24 cellular contexts compared by ENCODE assay signal in genomic region chr4:150089732-150090131, GRCh38. TPM values are rescaled to one million over a fixed set of nuclear protein-coding genes. Genes with fewer than 3 reads are reported as not detected.
DNase-seq lines count a peak whose midpoint lies in the region; ATAC-seq and TF ChIP-seq lines count a peak whose summit lies in the region.
"Had no signal": no experiment of that assay in that cellular context is flagged by ENCODE, and none has a peak within 500 bp of the region (broad histone marks: within the 10 kb centered on the region; RNA-seq: fewer than 3 reads in every experiment).

No MANE protein-coding gene starts in this region.

- in situ Hi-C loops in astrocyte of the spinal cord (cut with HindIII; ENCODE audit: low sequenced_read_pairs): no loop called here

- TF ChIP-seq CTCF in astrocyte of the spinal cord (IDR thresholded peaks at IDR 0.05; ENCODE audit: low read depth, low read length) (no peak), foreskin keratinocyte (conservative IDR thresholded peaks at IDR 0.05) (no peak)

- no peak overlapping the region for H3K27ac ChIP-seq in foreskin keratinocyte
- H3K27ac ChIP-seq: PC-9, SJSA1 had no signal

- H3K27me3 Mint-ChIP-seq in activated T-cell treated with anti-CD3 and anti-CD28 coated beads, Interleukin-2, amount 50 U/mL, for 4 hours (ENCODE audit: low read depth): peaks cover 10% of the 10 kb centered on the region

- peaks cover 14% of the 10 kb centered on the region for H3K27me3 ChIP-seq in foreskin keratinocyte
- H3K27me3 ChIP-seq: SJSA1 had no signal

- H3K36me3 Mint-ChIP-seq in activated T-cell treated with anti-CD3 and anti-CD28 coated beads, Interleukin-2, amount 50 U/mL, for 4 hours (ENCODE audit: insufficient read depth): no peaks in the 10 kb centered on the region
- H3K36me3 Mint-ChIP-seq: CD8-positive, alpha-beta T cell; IgD-negative memory B cell had no signal

- H3K4me3 Mint-ChIP-seq in activated T-cell treated with anti-CD3 and anti-CD28 coated beads, Interleukin-2, amount 50 U/mL, for 4 hours: no peak overlapping the region
- H3K4me3 Mint-ChIP-seq: CD8-positive, alpha-beta T cell; IgD-negative memory B cell had no signal

- H3K9me3 Mint-ChIP-seq in activated T-cell treated with anti-CD3 and anti-CD28 coated beads, Interleukin-2, amount 50 U/mL, for 4 hours: no peaks in the 10 kb centered on the region
- H3K9me3 Mint-ChIP-seq: CD8-positive, alpha-beta T cell; IgD-negative memory B cell had no signal

- H3K4me1 Mint-ChIP-seq in activated T-cell treated with anti-CD3 and anti-CD28 coated beads, Interleukin-2, amount 50 U/mL, for 4 hours (ENCODE audit: low read depth): no peaks in the 10 kb centered on the region

- no peak for TF ChIP-seq POLR2A in GM18505 (IDR thresholded peaks at IDR 0.05; ENCODE audit: borderline replicate concordance, extremely low read depth, insufficient read depth, insufficient read length)

- ATAC-seq in foreskin keratinocyte: peak; percentile 27
- ATAC-seq in GM18505 (IDR thresholded peaks at IDR 0.05; ENCODE audit: unreplicated experiment): no peak
- ATAC-seq in activated T-cell treated with anti-CD3 and anti-CD28 coated beads, Interleukin-2, amount 50 U/mL, for 4 hours: no peak
- ATAC-seq: CD8-positive, alpha-beta T cell had no signal

- H3K4me3 ChIP-seq in astrocyte of the spinal cord (ENCODE audit: low read depth, low read length): no peak overlapping the region
- H3K4me3 ChIP-seq: PC-9, SJSA1 had no signal

- H3K4me1 ChIP-seq in foreskin keratinocyte: no peaks in the 10 kb centered on the region
- H3K4me1 ChIP-seq: SJSA1 had no signal

- DNase-seq in RKO (ENCODE audit: low spot score): peak; percentile 11
- peak; percentile 46 for DNase-seq in astrocyte of the spinal cord (ENCODE audit: low read depth, low spot score)
- peak; percentile 34 to 68 for DNase-seq in foreskin keratinocyte
- no peak for DNase-seq in hypothalamus (lab: John Stamatoyannopoulos, UW)
- no peak for DNase-seq in SK-N-DZ (ENCODE audit: low spot score)
- DNase-seq in activated T-cell treated with anti-CD3 and anti-CD28 coated beads, Interleukin-2, amount 50 U/mL, for 4 hours: no peak
- DNase-seq: C1 segment of cervical spinal cord; Caco-2; CD8-positive, alpha-beta T cell; EL; GF-D8; HCEC 1CT; NCI-H1105 treated with DMSO at 0.1 percent for 48 hours; NCI-H146; NCI-H1930; NCI-H2107; NCI-H446 treated with DMSO at 0.1 percent for 48 hours; NCI-H526 treated with DMSO at 0.1 percent for 48 hours; PC-9; Right ventricle myocardium superior; RPMI8226 had no signal

RNA-seq across cellular contexts. Expression of gene DCLK2, which starts 11.5 kb away (rescaled TPM):
- total RNA-seq in foreskin keratinocyte: 0.07 and 0.10 TPM in 2 replicates
- polyA plus RNA-seq in foreskin keratinocyte: not detected in 2 replicates
- polyA plus RNA-seq in SK-N-DZ (2014; cell fraction: cytosol; rRNA removed): 19.7 and 21.2 TPM in 2 replicates
- polyA plus RNA-seq in SK-N-DZ (2014; cell fraction: nucleus; rRNA removed): 13.4 and 18.4 TPM in 2 replicates
- total RNA-seq in activated T-cell treated with anti-CD3 and anti-CD28 coated beads, Interleukin-2, amount 50 U/mL, for 4 hours: under 1 TPM in 1 of 3 donors, not detected in 2; 0.08 TPM

Comparison
In these comparisons a context has a peak if more than half of its experiments do, and no peak if none do; other contexts are left out.
1. DNase-seq: peak in RKO (single experiment), astrocyte of the spinal cord (single experiment) and foreskin keratinocyte (2 of 2); none in hypothalamus (0 of 51), SK-N-DZ (single experiment) and activated T-cell treated with anti-CD3 and anti-CD28 coated beads, Interleukin-2, amount 50 U/mL, for 4 hours (single experiment).